In genomic region chr3:39288300-39288808, GRCh38 we compare ENCODE assay signal across 8 cellular contexts. TPM values are rescaled to one million over a fixed set of nuclear protein-coding genes. Genes with fewer than 3 reads are reported as not detected.
DNase-seq lines count a peak whose midpoint lies in the region; ATAC-seq, FAIRE-seq and TF ChIP-seq lines count a peak whose summit lies in the region.

No MANE protein-coding gene starts in this region.

- H3K79me2 ChIP-seq in OCI-LY3 (ENCODE audit: low read length): no peaks in the 10 kb centered on the region

- H3K27ac Mint-ChIP-seq in naive thymus-derived CD8-positive, alpha-beta T cell: peak overlapping the region in 8 of 10 donors; percentile 4 to 65 (median 36)
- H3K27ac Mint-ChIP-seq in stimulated activated memory B cell treated with anti-CD40 and anti-IgM and Interleukin-4, amounts not matched to agents 10 μg/mL and 1 μg/mL and 100 μg/mL, for 72 hours: no peak overlapping the region

- peak; percentile 100 for TF ChIP-seq CTCF in OCI-LY3 (IDR thresholded peaks at IDR 0.05; ENCODE audit: low read depth, low read length)

- H2AFZ ChIP-seq in OCI-LY3 (ENCODE audit: low read depth, low read length): no peak overlapping the region

- peaks cover 36% of the 10 kb centered on the region for H3K4me1 ChIP-seq in OCI-LY3 (ENCODE audit: low read length)

- no peak for TF ChIP-seq POLR2A in erythroblast (IDR thresholded peaks at IDR 0.05; ENCODE audit: low read length)

- no peak for FAIRE-seq in HTR-8/SVneo (lab: Jason Lieb, UNC)

- H3K9ac ChIP-seq in OCI-LY3 (ENCODE audit: low read length): no peak overlapping the region

- H3K4me3 Mint-ChIP-seq in naive thymus-derived CD8-positive, alpha-beta T cell: no peak overlapping the region
- H3K4me3 Mint-ChIP-seq in stimulated activated memory B cell treated with anti-CD40 and anti-IgM and Interleukin-4, amounts not matched to agents 10 μg/mL and 1 μg/mL and 100 μg/mL, for 72 hours: no peak overlapping the region

- ATAC-seq in GM21528 (IDR thresholded peaks at IDR 0.05; ENCODE audit: low FRiP score, unreplicated experiment): peak; percentile 96
- ATAC-seq in naive thymus-derived CD8-positive, alpha-beta T cell: peak; percentile 93 to 97
- peak; percentile 100 for ATAC-seq in stimulated activated memory B cell treated with anti-CD40 and anti-IgM and Interleukin-4, amounts not matched to agents 10 μg/mL and 1 μg/mL and 100 μg/mL, for 72 hours

- peaks cover 6 to 48% (median 23%) of the 10 kb centered on the region in 4 donors for H3K4me1 Mint-ChIP-seq in naive thymus-derived CD8-positive, alpha-beta T cell
- peaks cover 39% of the 10 kb centered on the region for H3K4me1 Mint-ChIP-seq in stimulated activated memory B cell treated with anti-CD40 and anti-IgM and Interleukin-4, amounts not matched to agents 10 μg/mL and 1 μg/mL and 100 μg/mL, for 72 hours

- peak overlapping the region; percentile 58 for H3K4me2 ChIP-seq in OCI-LY3 (ENCODE audit: low read length)

- no peaks in the 10 kb centered on the region for H3K36me3 Mint-ChIP-seq in naive thymus-derived CD8-positive, alpha-beta T cell
- H3K36me3 Mint-ChIP-seq in stimulated activated memory B cell treated with anti-CD40 and anti-IgM and Interleukin-4, amounts not matched to agents 10 μg/mL and 1 μg/mL and 100 μg/mL, for 72 hours: no peaks in the 10 kb centered on the region

- POLR2A ChIA-PET in naive thymus-derived CD8-positive, alpha-beta T cell (lab: Charles Lee): interaction anchor here (1.0 to 1.2 kb wide), 2 partner anchors 72 to 162 kb away, joined by 3 to 5 read pairs; no protein-coding TSS in a partner anchor

- no peaks in the 10 kb centered on the region for H3K36me3 ChIP-seq in OCI-LY3 (replicated peaks; ENCODE audit: low read depth, low read length)

- H3K9me3 ChIP-seq in OCI-LY3 (ENCODE audit: insufficient read depth, low read length): no peaks in the 10 kb centered on the region

- H3K4me3 ChIP-seq in OCI-LY3 (ENCODE audit: low read length): 0 out of 2 replicates have a peak overlapping the region, but pooled peaks have one; percentile 1

- no peaks in the 10 kb centered on the region for H3K27me3 Mint-ChIP-seq in naive thymus-derived CD8-positive, alpha-beta T cell
- peaks cover 8% of the 10 kb centered on the region for H3K27me3 Mint-ChIP-seq in stimulated activated memory B cell treated with anti-CD40 and anti-IgM and Interleukin-4, amounts not matched to agents 10 μg/mL and 1 μg/mL and 100 μg/mL, for 72 hours

- H3K9me3 Mint-ChIP-seq in naive thymus-derived CD8-positive, alpha-beta T cell: no peaks in the 10 kb centered on the region
- H3K9me3 Mint-ChIP-seq in stimulated activated memory B cell treated with anti-CD40 and anti-IgM and Interleukin-4, amounts not matched to agents 10 μg/mL and 1 μg/mL and 100 μg/mL, for 72 hours: no peaks in the 10 kb centered on the region

- peaks cover 17% of the 10 kb centered on the region for H3K27me3 ChIP-seq in OCI-LY3 (ENCODE audit: low read depth, low read length)

- H3K27ac ChIP-seq in OCI-LY3 (ENCODE audit: low read length): no peak overlapping the region

- DNase-seq in DMS153 treated with DMSO at 0.1 percent for 48 hours (lab: John Stamatoyannopoulos, UW; ENCODE audit: unreplicated experiment) (peak; percentile 18), HTR-8/SVneo (ENCODE audit: insufficient read length, low spot score) (peak; percentile 89), erythroblast (lab: John Stamatoyannopoulos, UW) (peak; percentile 75 to 85)
- DNase-seq in activated CD8-positive, alpha-beta memory T cell treated with anti-CD3 and anti-CD28 coated beads, Interleukin-2, amount 50 U/mL, for 48 hours: peak; percentile 86
- DNase-seq in naive thymus-derived CD8-positive, alpha-beta T cell: peak; percentile 56 to 87 (median 75)

- no peaks in the 10 kb centered on the region for H4K20me1 ChIP-seq in OCI-LY3 (ENCODE audit: insufficient read depth, low read length)

RNA-seq across cellular contexts. Expression of gene CX3CR1, which starts 8.5 kb away (rescaled TPM):
- under 1 TPM; 0.66 to 0.96 TPM for total RNA-seq in naive thymus-derived CD8-positive, alpha-beta T cell
- 10 to 100 TPM in 1 of 3 donors, 1 to 10 TPM in 2; 2.8 to 61.8 (median 3.4) TPM for polyA plus RNA-seq in naive thymus-derived CD8-positive, alpha-beta T cell

RNA-seq across cellular contexts. Expression of gene CCR8, which starts 41.2 kb away (rescaled TPM):
- total RNA-seq in naive thymus-derived CD8-positive, alpha-beta T cell: not detected
- polyA plus RNA-seq in naive thymus-derived CD8-positive, alpha-beta T cell: under 1 TPM in 1 of 3 donors, not detected in 2; 0.24 TPM

Comparison
In these comparisons a context has a peak if more than half of its experiments do, and no peak if none do; other contexts are left out.
1. DNase-seq: peak in every context shown above with its lines; median percentile 89 in HTR-8/SVneo; 86 in activated CD8-positive, alpha-beta memory T cell treated with anti-CD3 and anti-CD28 coated beads, Interleukin-2, amount 50 U/mL, for 48 hours; 80 in erythroblast; 75 in naive thymus-derived CD8-positive, alpha-beta T cell; 18 in DMS153 treated with DMSO at 0.1 percent for 48 hours.